Comparison of ENCODE assay signal across 8 cellular contexts in the genomic region with DNA sequence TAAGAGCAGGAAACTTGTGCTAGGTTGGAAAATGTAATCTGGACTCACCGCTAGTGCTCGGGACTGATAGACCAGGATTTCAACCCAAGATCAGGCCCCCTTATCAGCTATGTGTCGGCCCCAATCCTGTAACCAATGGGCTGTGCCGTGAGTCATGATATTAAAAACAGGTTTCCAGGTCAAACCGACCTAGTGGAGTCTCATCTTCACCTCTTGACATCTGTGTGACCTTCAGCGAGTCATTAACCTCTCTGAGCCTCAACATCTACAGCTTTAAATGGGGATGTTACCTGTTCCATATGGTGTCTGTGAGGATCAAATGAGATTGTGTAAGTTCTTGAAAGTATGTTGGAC. TPM values are rescaled to one million over a fixed set of nuclear protein-coding genes. Genes with fewer than 3 reads are reported as not detected.
DNase-seq lines count a peak whose midpoint lies in the region; ATAC-seq, FAIRE-seq and TF ChIP-seq lines count a peak whose summit lies in the region.

No MANE protein-coding gene starts in this region.

- H3K4me3 ChIP-seq in K562 (peak overlapping the region; percentile 69), lower lobe of right lung (peak overlapping the region; percentile 88), uterus (peak overlapping the region; percentile 92 to 98)

- POLR2A ChIA-PET in K562 (lab: Yijun Ruan, JAX) = interaction anchor here (0.7 to 2.0 kb wide), 4 partner anchors 12 to 254 kb away, joined by 3 to 6 read pairs (median 4); no protein-coding TSS in a partner anchor

- H3K36me3 ChIP-seq in K562 (ENCODE audit: control insufficient read depth, insufficient read depth, low read length) = peaks cover 65% of the 10 kb centered on the region
- peaks cover 43% of the 10 kb centered on the region for H3K36me3 ChIP-seq in lower lobe of right lung
- H3K36me3 ChIP-seq in uterus = no peaks in the 10 kb centered on the region

- CTCF ChIA-PET in K562 (lab: Yijun Ruan, JAX; ENCODE audit: low intra/inter-chr PET ratio) = no interaction called here

- in situ Hi-C loops in K562 (cut with MboI) = no loop called here

- TSS peak; percentile 64 for BruUV-seq in K562 (replicated peaks; lab: Mats Ljungman, UMichigan)

- peaks cover 23% of the 10 kb centered on the region for H3K4me1 Mint-ChIP-seq in T-helper 1 cell treated with Interleukin-12 subunit alpha and Interleukin-12 subunit beta and Interleukin-4 antibody, amounts not matched to agents 30 μg/mL and 1 μg/mL, for 36 hours (ENCODE audit: low read depth)

- TF ChIP-seq EP300 in K562 (IDR thresholded peaks at IDR 0.05; ENCODE audit: low read length) = no peak

- H3K9ac ChIP-seq in K562 (ENCODE audit: insufficient read depth in 1 of 2, low read depth in 2 of 2, low read length in 2 of 2) = peak overlapping the region; percentile 92 to 97

- H3K27ac Mint-ChIP-seq in T-helper 1 cell treated with Interleukin-12 subunit alpha and Interleukin-12 subunit beta and Interleukin-4 antibody, amounts not matched to agents 30 μg/mL and 1 μg/mL, for 36 hours = peak overlapping the region; percentile 83

- H3K4me3 Mint-ChIP-seq in T-helper 1 cell treated with Interleukin-12 subunit alpha and Interleukin-12 subunit beta and Interleukin-4 antibody, amounts not matched to agents 30 μg/mL and 1 μg/mL, for 36 hours = peak overlapping the region; percentile 93

- no peaks in the 10 kb centered on the region for H3K27me3 Mint-ChIP-seq in T-helper 1 cell treated with Interleukin-12 subunit alpha and Interleukin-12 subunit beta and Interleukin-4 antibody, amounts not matched to agents 30 μg/mL and 1 μg/mL, for 36 hours (ENCODE audit: low read depth)

- TF ChIP-seq RAD21 in K562 (CRISPR knock-in tag; conservative IDR thresholded peaks at IDR 0.05 in 1 of 2, IDR thresholded peaks at IDR 0.05 in 1 of 2) = no peak

- 0% methylated on average over 6 of the region's 6 CpGs for WGBS in K562 (ENCODE audit: insufficient coverage, low coverage, missing lambda C conversion rate)

- peak overlapping the region; percentile 97 for H3K4me2 ChIP-seq in K562 (ENCODE audit: insufficient read depth, low read length)

- intact Hi-C loops in K562 (cut with micrococcal nuclease) = loop anchor here (5.0 kb wide), 2 partner anchors 84 to 141 kb away; partner anchors contain the start of gene LITAFD
- intact Hi-C loops in lower lobe of right lung (cut with DNase I) = no loop called here
- intact Hi-C loops in uterus (cut with DNase I; ENCODE audit: low total_unique reads) = no loop called here
- intact Hi-C loops in posterior vena cava (cut with DNase I) = no loop called here

- peaks cover 18% of the 10 kb centered on the region for H3K36me3 Mint-ChIP-seq in T-helper 1 cell treated with Interleukin-12 subunit alpha and Interleukin-12 subunit beta and Interleukin-4 antibody, amounts not matched to agents 30 μg/mL and 1 μg/mL, for 36 hours (ENCODE audit: low read depth)

- no peaks in the 10 kb centered on the region for H3K9me3 Mint-ChIP-seq in T-helper 1 cell treated with Interleukin-12 subunit alpha and Interleukin-12 subunit beta and Interleukin-4 antibody, amounts not matched to agents 30 μg/mL and 1 μg/mL, for 36 hours

- peak overlapping the region; percentile 75 for H2AFZ ChIP-seq in K562 (ENCODE audit: low read depth, low read length)

- DNase-seq in T-helper 1 cell = no peak
- peak; percentile 9 for DNase-seq in HS-5 (ENCODE audit: low read depth)
- peak; percentile 69 to 79 (median 77) for DNase-seq in K562 (ENCODE audit: extremely low read depth in 1 of 4, low spot score in 3 of 4)
- DNase-seq in lower lobe of right lung = no peak
- DNase-seq in uterus = no peak
- no peak for DNase-seq in posterior vena cava (ENCODE audit: low spot score)
- DNase-seq in CD1c-positive myeloid dendritic cell (ENCODE audit: extremely low spot score) = no peak

- H3K27ac ChIP-seq in K562 (ENCODE audit: extremely low read depth, low read depth, low read length) (peak overlapping the region; percentile 88), lower lobe of right lung (peak overlapping the region; percentile 87), uterus (peak overlapping the region; percentile 46 to 86)

- ATAC-seq in K562 = peak; percentile 49
- peak; percentile 4 to 31 for ATAC-seq in lower lobe of right lung

- 0 out of 2 replicates have a peak, but pooled peaks cover 5% of the 10 kb centered on the region for H4K20me1 ChIP-seq in K562 (replicated peaks; ENCODE audit: control insufficient read depth, insufficient read depth, low read length)

- peaks cover 70% of the 10 kb centered on the region for H3K79me2 ChIP-seq in K562 (ENCODE audit: control insufficient read depth, insufficient read depth, low read length)

- TF ChIP-seq CTCF in K562 (IDR thresholded peaks at IDR 0.05 in 2 of 3, conservative IDR thresholded peaks at IDR 0.05 in 1 of 3; ENCODE audit: insufficient read depth in 2 of 3, low read depth in 1 of 3, low read length in 3 of 3) = no peak
- no peak for TF ChIP-seq CTCF in lower lobe of right lung (IDR thresholded peaks at IDR 0.05)
- no peak for TF ChIP-seq CTCF in uterus (IDR thresholded peaks at IDR 0.05)

- H3K9me3 ChIP-seq in K562 (replicated peaks; ENCODE audit: control insufficient read depth, insufficient read depth, low read depth, low read length) (no peaks in the 10 kb centered on the region), lower lobe of right lung (no peaks in the 10 kb centered on the region), uterus (no peaks in the 10 kb centered on the region)

- H3K4me1 ChIP-seq in K562 (replicated peaks in 1 of 2; ENCODE audit: control insufficient read depth in 2 of 2, insufficient read depth in 2 of 2, low read length in 2 of 2) (peaks cover 12 to 13% of the 10 kb centered on the region in 2 experiments; a peak in 4 of 5 replicates), lower lobe of right lung (peaks cover 43% of the 10 kb centered on the region), uterus (peaks cover 0 to 6% of the 10 kb centered on the region in 2 donors)

- H3K9me1 ChIP-seq in K562 (ENCODE audit: control insufficient read depth, insufficient read depth, low read length) = no peaks in the 10 kb centered on the region

- TF ChIP-seq POLR2A in K562 (conservative IDR thresholded peaks at IDR 0.05) (no peak), uterus (IDR thresholded peaks at IDR 0.05) (no peak)

- FAIRE-seq in K562 (lab: Jason Lieb, UNC) = peak; percentile 74

- H3K27me3 ChIP-seq in K562 (ENCODE audit: control insufficient read depth in 2 of 2, insufficient read depth in 2 of 2, low read length in 2 of 2) = no peaks in the 10 kb centered on the region
- no peaks in the 10 kb centered on the region for H3K27me3 ChIP-seq in lower lobe of right lung (ENCODE audit: low read depth)
- H3K27me3 ChIP-seq in uterus = no peaks in the 10 kb centered on the region

TF ChIP-seq in K562, 482 proteins besides CTCF, POLR2A, EP300 and RAD21 (continues in another document):
- TF ChIP-seq SMARCA5 (IDR thresholded peaks at IDR 0.05) = peak; percentile 81; the same call in 1 of the 2 replicates
- no peak for TF ChIP-seq KAT2B (IDR thresholded peaks at IDR 0.05; ENCODE audit: low read depth, low read length)
- TF ChIP-seq PURB (CRISPR knock-in tag; IDR thresholded peaks at IDR 0.05; ENCODE audit: low read depth) = no peak
- TF ChIP-seq LEF1 (IDR thresholded peaks at IDR 0.05) = no peak
- no peak for TF ChIP-seq ZNF175 (CRISPR knock-in tag; IDR thresholded peaks at IDR 0.05; ENCODE audit: low read depth)
- TF ChIP-seq, protein P1, sequence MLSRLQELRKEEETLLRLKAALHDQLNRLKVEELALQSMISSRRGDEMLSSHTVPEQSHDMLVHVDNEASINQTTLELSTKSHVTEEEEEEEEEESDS (CRISPR knock-in tag; IDR thresholded peaks at IDR 0.05) = no peak

RNA-seq across cellular contexts. Expression of gene PMM2, which starts 0.5 kb away (rescaled TPM):
- total RNA-seq in K562 (2011; cell fraction: chromatin; rRNA removed; ENCODE audit: low replicate concordance) = 104 and 130 TPM in 2 replicates
- 64.9 and 66.9 TPM in 2 replicates for total RNA-seq in K562 (2011; cell fraction: nucleolus; rRNA removed)
- total RNA-seq in K562 (2011; cell fraction: nucleoplasm; rRNA removed) = 106 and 149 TPM in 2 replicates
- total RNA-seq in K562 (2014; rRNA removed) = 17.8 and 30.4 TPM in 2 replicates
- total RNA-seq in K562 (2014; rRNA removed; fragmentation: Illumina TruSeq; extraction: Trizol) = 29.8 and 33.9 TPM in 2 replicates
- 37.6 and 42.7 TPM in 2 replicates for total RNA-seq in K562 (2015; rRNA removed; fragmentation: Illumina TruSeq; extraction: Trizol)
- 28.9 and 32.0 TPM in 2 replicates for total RNA-seq in K562 (2021)
- polyA plus RNA-seq in K562 (2011; rRNA removed) = 16.3 and 21.1 TPM in 2 replicates
- polyA plus RNA-seq in K562 (2011; cell fraction: cytosol; rRNA removed) = 11.9 and 14.4 TPM in 2 replicates
- 24.1 and 29.4 TPM in 2 replicates for polyA plus RNA-seq in K562 (2011; cell fraction: nucleus; rRNA removed)
- 20.8 and 23.0 TPM in 2 replicates for polyA plus RNA-seq in K562 (2012)
- 27.2 and 34.0 TPM in 2 replicates for polyA plus RNA-seq in K562 (2014; fragmentation: Illumina TruSeq; extraction: Trizol)
- polyA plus RNA-seq in K562 (2014; fragmentation: Nextera tagmentation; extraction: Ambion mirVana) = 1 to 10 TPM; 5.6 to 7.8 TPM
- polyA plus RNA-seq in K562 (2014; rRNA removed) = 25.9 and 27.1 TPM in 2 replicates
- polyA minus RNA-seq in K562 (2011; rRNA and poly(A)+ RNA removed) = 18.4 and 27.8 TPM in 2 replicates
- polyA minus RNA-seq in K562 (2011; cell fraction: cytosol; rRNA and poly(A)+ RNA removed) = 10.2 and 16.6 TPM in 2 replicates
- 22.2 and 42.1 TPM in 2 replicates for polyA minus RNA-seq in K562 (2011; cell fraction: nucleus; rRNA and poly(A)+ RNA removed)
- 39.3 TPM for total RNA-seq in lower lobe of right lung
- 10 to 100 TPM; 19.0 to 41.6 (median 27.5) TPM for total RNA-seq in uterus
- 10 to 100 TPM; 26.1 to 30.6 TPM for total RNA-seq in posterior vena cava

RNA-seq across cellular contexts. Expression of gene TMEM186, which starts 0.7 kb away (rescaled TPM):
- total RNA-seq in K562 (2011; cell fraction: chromatin; rRNA removed; ENCODE audit: low replicate concordance) = 12.4 and 19.3 TPM in 2 replicates
- 17.0 and 19.2 TPM in 2 replicates for total RNA-seq in K562 (2011; cell fraction: nucleolus; rRNA removed)
- total RNA-seq in K562 (2011; cell fraction: nucleoplasm; rRNA removed) = 21.9 and 24.2 TPM in 2 replicates
- 10.1 and 11.2 TPM in 2 replicates for total RNA-seq in K562 (2014; rRNA removed)
- total RNA-seq in K562 (2014; rRNA removed; fragmentation: Illumina TruSeq; extraction: Trizol) = 13.1 and 15.4 TPM in 2 replicates
- total RNA-seq in K562 (2015; rRNA removed; fragmentation: Illumina TruSeq; extraction: Trizol) = 10.1 and 11.0 TPM in 2 replicates
- total RNA-seq in K562 (2021) = 17.8 TPM in 2 replicates
- 14.9 and 16.4 TPM in 2 replicates for polyA plus RNA-seq in K562 (2011; rRNA removed)
- polyA plus RNA-seq in K562 (2011; cell fraction: cytosol; rRNA removed) = 15.7 and 17.1 TPM in 2 replicates
- polyA plus RNA-seq in K562 (2011; cell fraction: nucleus; rRNA removed) = 14.9 and 17.5 TPM in 2 replicates
- 15.0 and 20.4 TPM in 2 replicates for polyA plus RNA-seq in K562 (2012)
- 16.2 and 19.7 TPM in 2 replicates for polyA plus RNA-seq in K562 (2014; fragmentation: Illumina TruSeq; extraction: Trizol)
- polyA plus RNA-seq in K562 (2014; fragmentation: Nextera tagmentation; extraction: Ambion mirVana) = 10 to 100 TPM; 27.3 to 33.4 TPM
- 17.3 and 18.5 TPM in 2 replicates for polyA plus RNA-seq in K562 (2014; rRNA removed)
- polyA minus RNA-seq in K562 (2011; rRNA and poly(A)+ RNA removed) = 12.7 and 13.4 TPM in 2 replicates
- 4.6 and 4.8 TPM in 2 replicates for polyA minus RNA-seq in K562 (2011; cell fraction: cytosol; rRNA and poly(A)+ RNA removed)
- polyA minus RNA-seq in K562 (2011; cell fraction: nucleus; rRNA and poly(A)+ RNA removed) = 4.3 and 8.0 TPM in 2 replicates
- total RNA-seq in lower lobe of right lung = 8.6 TPM
- total RNA-seq in uterus = 1 to 10 TPM; 6.1 to 9.1 (median 8.3) TPM
- 1 to 10 TPM; 5.4 to 6.4 TPM for total RNA-seq in posterior vena cava

Comparison
In these comparisons a context has a peak if more than half of its experiments do, and no peak if none do; other contexts are left out.
1. DNase-seq: peak in HS-5 (single experiment) and K562 (4 of 4); none in T-helper 1 cell (0 of 5), lower lobe of right lung (single experiment), uterus (0 of 2), posterior vena cava (single experiment) and CD1c-positive myeloid dendritic cell (single experiment).
2. Peak in every context shown above with its lines, with median percentiles within 50 percentile points of each other: H3K27ac ChIP-seq and H3K4me3 ChIP-seq.